Comparison of ENCODE assay signal across 8 cellular contexts in genomic region chrX:77447339-77448149, GRCh38. TPM values are rescaled to one million over a fixed set of nuclear protein-coding genes. Genes with fewer than 3 reads are reported as not detected.
DNase-seq lines count a peak whose midpoint lies in the region; ATAC-seq, FAIRE-seq and TF ChIP-seq lines count a peak whose summit lies in the region.

Gene FGF16, plus strand, starts transcription at chrX:77447389. Its CDS starts 286 bp downstream, at chrX:77447675.

- intact Hi-C loops in esophagus squamous epithelium (cut with DNase I), result no loop called here

- no peak for DNase-seq in T-helper 2 cell treated with Interferon-gamma antibody and Interleukin-4, amounts not matched to agents 5 μg/mL and 100 μg/mL, for 36 hours (ENCODE audit: low spot score)
- DNase-seq in esophagus squamous epithelium (lab: John Stamatoyannopoulos, UW) (no peak), neuronal stem cell (ENCODE audit: low spot score) (no peak), hippocampal formation (lab: John Stamatoyannopoulos, UW) (no peak), RCC 7860 (ENCODE audit: low spot score) (no peak), globus pallidus (ENCODE audit: low spot score) (no peak)

- peak within 1 kb of the TSS; percentile 74 for H3K4me3 Mint-ChIP-seq in T-helper 2 cell treated with Interferon-gamma antibody and Interleukin-4, amounts not matched to agents 5 μg/mL and 100 μg/mL, for 36 hours

- no peak within 1 kb of the TSS for H2BK12ac ChIP-seq in neuronal stem cell (ENCODE audit: low read length)

- H4K8ac ChIP-seq in neuronal stem cell (ENCODE audit: low read depth, low read length), result no peak within 1 kb of the TSS

- no peak within 1 kb of the TSS for H2AK5ac ChIP-seq in neuronal stem cell (ENCODE audit: low read depth, low read length)

- H3K27ac Mint-ChIP-seq in T-helper 2 cell treated with Interferon-gamma antibody and Interleukin-4, amounts not matched to agents 5 μg/mL and 100 μg/mL, for 36 hours, result no peak within 1 kb of the TSS

- H3K23ac ChIP-seq in neuronal stem cell (ENCODE audit: low read depth, low read length, poor library complexity), result peak within 1 kb of the TSS; percentile 20

- H2BK120ac ChIP-seq in neuronal stem cell (ENCODE audit: low read depth, low read length), result no peak within 1 kb of the TSS

- H3K4me3 ChIP-seq in BLaER1 (peak within 1 kb of the TSS; percentile 60), esophagus squamous epithelium (peak within 1 kb of the TSS; percentile 19 to 53 (median 40)), neuronal stem cell (ENCODE audit: low read length in 2 of 2) (peak within 1 kb of the TSS; percentile 39 to 76)

- no peak for TF ChIP-seq POLR2A in esophagus squamous epithelium (IDR thresholded peaks at IDR 0.05)

- H3K36me3 ChIP-seq in BLaER1 (no peaks in the 10 kb centered on the region), esophagus squamous epithelium (no peaks in the 10 kb centered on the region), neuronal stem cell (replicated peaks in 1 of 2; ENCODE audit: control insufficient read depth in 2 of 2, insufficient read depth in 2 of 2, low read length in 2 of 2) (no peaks in the 10 kb centered on the region)

- peaks cover 23% of the 10 kb centered on the region for H3K4me1 ChIP-seq in BLaER1
- peaks cover 0 to 21% (median 0%) of the 10 kb centered on the region in 3 donors for H3K4me1 ChIP-seq in esophagus squamous epithelium
- H3K4me1 ChIP-seq in neuronal stem cell (ENCODE audit: control insufficient read depth in 2 of 2, insufficient read depth in 1 of 2, low read depth in 1 of 2, low read length in 2 of 2), result no peaks in the 10 kb centered on the region

- H3K27me3 Mint-ChIP-seq in T-helper 2 cell treated with Interferon-gamma antibody and Interleukin-4, amounts not matched to agents 5 μg/mL and 100 μg/mL, for 36 hours (ENCODE audit: low read depth), result peaks cover 23% of the 10 kb centered on the region

- peak within 1 kb of the TSS; percentile 87 for H2AFZ ChIP-seq in neuronal stem cell (ENCODE audit: low read length)

- H3K4me1 Mint-ChIP-seq in T-helper 2 cell treated with Interferon-gamma antibody and Interleukin-4, amounts not matched to agents 5 μg/mL and 100 μg/mL, for 36 hours (ENCODE audit: low read depth), result peaks cover 4% of the 10 kb centered on the region

- ATAC-seq in HG03442 (IDR thresholded peaks at IDR 0.05; ENCODE audit: unreplicated experiment), result no peak

- H4K91ac ChIP-seq in neuronal stem cell (ENCODE audit: low read depth, low read length, poor library complexity), result no peak within 1 kb of the TSS

- 3 to 42% methylated on average over 7 to 15 of the region's 84 CpGs for WGBS in esophagus squamous epithelium, 2 donors
- WGBS in neuronal stem cell (ENCODE audit: extremely low coverage in 2 of 2, insufficient read length in 2 of 2, insufficient replicate concordance in 1 of 2), 2 donors, result no CpG with 5 or more reads among the region's 84 CpGs

- TF ChIP-seq CTCF in esophagus squamous epithelium (IDR thresholded peaks at IDR 0.05), result no peak

- no peak within 1 kb of the TSS for H3K4ac ChIP-seq in neuronal stem cell (ENCODE audit: low read length)

- H3K14ac ChIP-seq in neuronal stem cell (ENCODE audit: low read length), result no peak within 1 kb of the TSS

- H3K27me3 ChIP-seq in BLaER1, result peaks cover 91% of the 10 kb centered on the region
- peaks cover 0 to 8% (median 0%) of the 10 kb centered on the region in 4 donors for H3K27me3 ChIP-seq in esophagus squamous epithelium
- H3K27me3 ChIP-seq in neuronal stem cell (ENCODE audit: control insufficient read depth in 3 of 3, insufficient read depth in 3 of 3, low read depth in 1 of 3, low read length in 3 of 3), result peaks cover 0 to 53% (median 28%) of the 10 kb centered on the region in 3 experiments

- peak within 1 kb of the TSS; percentile 77 for H3K4me2 ChIP-seq in BLaER1
- H3K4me2 ChIP-seq in neuronal stem cell (ENCODE audit: insufficient read depth, low read length, poor library complexity, severe bottlenecking), result peak within 1 kb of the TSS; percentile 77

- no peak for FAIRE-seq in RCC 7860 (lab: Jason Lieb, UNC)

- H3K9me3 ChIP-seq in BLaER1 (peaks cover 5% of the 10 kb centered on the region; the same call in 1 of the 2 replicates), esophagus squamous epithelium (no peaks in the 10 kb centered on the region), neuronal stem cell (replicated peaks in 1 of 2; ENCODE audit: control insufficient read depth in 2 of 2, insufficient read depth in 1 of 2, low read depth in 1 of 2, low read length in 2 of 2) (no peaks in the 10 kb centered on the region)

- peak within 1 kb of the TSS; percentile 17 for H3K18ac ChIP-seq in neuronal stem cell (ENCODE audit: low read length)

- no peaks in the 10 kb centered on the region for H3K36me3 Mint-ChIP-seq in T-helper 2 cell treated with Interferon-gamma antibody and Interleukin-4, amounts not matched to agents 5 μg/mL and 100 μg/mL, for 36 hours (ENCODE audit: low read depth)

- H3K9me3 Mint-ChIP-seq in T-helper 2 cell treated with Interferon-gamma antibody and Interleukin-4, amounts not matched to agents 5 μg/mL and 100 μg/mL, for 36 hours, result no peaks in the 10 kb centered on the region

- H3K79me1 ChIP-seq in neuronal stem cell (ENCODE audit: low read depth, low read length), result no peaks in the 10 kb centered on the region

- no peak within 1 kb of the TSS for H2BK5ac ChIP-seq in neuronal stem cell (ENCODE audit: low read length)

- H3K9ac ChIP-seq in BLaER1, result no peak within 1 kb of the TSS
- peak within 1 kb of the TSS; percentile 77 for H3K9ac ChIP-seq in neuronal stem cell (ENCODE audit: low read depth, low read length, poor library complexity)

- H2BK15ac ChIP-seq in neuronal stem cell (ENCODE audit: low read length), result no peak within 1 kb of the TSS

- H4K20me1 ChIP-seq in BLaER1, result peaks cover 6% of the 10 kb centered on the region; the same call in 1 of the 2 replicates

- H3K27ac ChIP-seq in BLaER1 (no peak within 1 kb of the TSS), esophagus squamous epithelium (peak within 1 kb of the TSS in 1 of 4 donors; percentile 19), neuronal stem cell (replicated peaks; ENCODE audit: low read length) (no peak within 1 kb of the TSS)

RNA-seq across cellular contexts. Expression of gene FGF16, which starts in this region (rescaled TPM):
- total RNA-seq in esophagus squamous epithelium, result not detected
- polyA plus RNA-seq in neuronal stem cell (2013, experiment 1 of 2), result 0.01 TPM
- polyA plus RNA-seq in neuronal stem cell (2013, experiment 2 of 2), result 0.03 TPM
